In genomic region chr4:2061208-2062131, GRCh38 we compare ENCODE assay signal across 20 cellular contexts. TPM values are rescaled to one million over a fixed set of nuclear protein-coding genes. Genes with fewer than 3 reads are reported as not detected.
A peak's percentile ranks its signal among the peaks of the same experiment; 100 is the strongest.
DNase-seq lines count a peak whose midpoint lies in the region; ATAC-seq, FAIRE-seq and TF ChIP-seq lines count a peak whose summit lies in the region.
"Had no signal": no experiment of that assay in that cellular context is flagged by ENCODE, and none has a peak within 500 bp of the region (broad histone marks: within the 10 kb centered on the region; RNA-seq: fewer than 3 reads in every experiment).

No MANE protein-coding gene starts in this region.

- no peaks in the 10 kb centered on the region for H3K9me3 Mint-ChIP-seq in activated naive CD4-positive, alpha-beta T cell treated with anti-CD3 and anti-CD28 coated beads, Interleukin-2, amount 50 U/mL, for 24 hours
- H3K9me3 Mint-ChIP-seq: activated T-helper 17 cell treated with anti-CD3 and anti-CD28 coated beads, Interleukin-2, amount 50 U/mL, for 72 hours; stimulated activated naive B cell treated with anti-CD40 and anti-IgM and Interleukin-4, amounts not matched to agents 10 μg/mL and 1 μg/mL and 100 μg/mL, for 72 hours; T-helper 2 cell treated with Interferon-gamma antibody and Interleukin-4, amounts not matched to agents 5 μg/mL and 100 μg/mL, for 36 hours had no signal

- H3K4me3 Mint-ChIP-seq in activated naive CD4-positive, alpha-beta T cell treated with anti-CD3 and anti-CD28 coated beads, Interleukin-2, amount 50 U/mL, for 24 hours: peak overlapping the region; percentile 7
- H3K4me3 Mint-ChIP-seq: activated T-helper 17 cell treated with anti-CD3 and anti-CD28 coated beads, Interleukin-2, amount 50 U/mL, for 72 hours; stimulated activated naive B cell treated with anti-CD40 and anti-IgM and Interleukin-4, amounts not matched to agents 10 μg/mL and 1 μg/mL and 100 μg/mL, for 72 hours; T-helper 2 cell treated with Interferon-gamma antibody and Interleukin-4, amounts not matched to agents 5 μg/mL and 100 μg/mL, for 36 hours had no signal

- H3K79me2 ChIP-seq in K562 (ENCODE audit: control insufficient read depth, insufficient read depth, low read length): no peaks in the 10 kb centered on the region

- TSS peak; percentile 35 for BruUV-seq in K562 (replicated peaks; lab: Mats Ljungman, UMichigan)

- H3K27ac ChIP-seq in K562 (ENCODE audit: extremely low read depth, low read depth, low read length) (no peak overlapping the region), layer of hippocampus (ENCODE audit: low read depth, low read length) (peak overlapping the region; percentile 68), substantia nigra (ENCODE audit: low read depth, low read length, poor library complexity, severe bottlenecking) (peak overlapping the region; percentile 55), Peyer's patch (no peak overlapping the region)
- H3K27ac ChIP-seq: foreskin keratinocyte, sigmoid colon had no signal

- peaks cover 14% of the 10 kb centered on the region for H3K27me3 Mint-ChIP-seq in activated naive CD4-positive, alpha-beta T cell treated with anti-CD3 and anti-CD28 coated beads, Interleukin-2, amount 50 U/mL, for 24 hours

- H3K9me3 ChIP-seq in K562 (replicated peaks; ENCODE audit: control insufficient read depth, insufficient read depth, low read depth, low read length) (no peaks in the 10 kb centered on the region), Peyer's patch (no peaks in the 10 kb centered on the region)
- H3K9me3 ChIP-seq: sigmoid colon had no signal

- no peak overlapping the region for H3K4me3 ChIP-seq in K562
- H3K4me3 ChIP-seq in Peyer's patch: no peak overlapping the region
- H3K4me3 ChIP-seq: sigmoid colon had no signal

- H3K4me1 Mint-ChIP-seq in activated naive CD4-positive, alpha-beta T cell treated with anti-CD3 and anti-CD28 coated beads, Interleukin-2, amount 50 U/mL, for 24 hours: no peaks in the 10 kb centered on the region
- H3K4me1 Mint-ChIP-seq: activated T-helper 17 cell treated with anti-CD3 and anti-CD28 coated beads, Interleukin-2, amount 50 U/mL, for 72 hours had no signal

- no peak for TF ChIP-seq POLR2A in K562 (conservative IDR thresholded peaks at IDR 0.05)
- TF ChIP-seq POLR2A in Peyer's patch (IDR thresholded peaks at IDR 0.05): no peak

- TF ChIP-seq CTCF in K562 (IDR thresholded peaks at IDR 0.05 in 2 of 3, conservative IDR thresholded peaks at IDR 0.05 in 1 of 3; ENCODE audit: insufficient read depth in 2 of 3, low read depth in 1 of 3, low read length in 3 of 3): no peak
- no peak for TF ChIP-seq CTCF in Peyer's patch (IDR thresholded peaks at IDR 0.05)

- in situ Hi-C loops in K562 (cut with MboI): no loop called here

- no peak for DNase-seq in activated naive CD4-positive, alpha-beta T cell (lab: John Stamatoyannopoulos, UW)
- DNase-seq in K562 (ENCODE audit: extremely low read depth in 1 of 4, low spot score in 3 of 4): no peak
- DNase-seq in substantia nigra (lab: John Stamatoyannopoulos, UW): no peak
- DNase-seq in Peyer's patch: no peak
- DNase-seq in KG1 (lab: John Stamatoyannopoulos, UW): no peak
- DNase-seq: ACHN; activated CD4-positive, alpha-beta T cell treated with anti-CD3 and anti-CD28 coated beads, Interleukin-2, amount 50 U/mL, for 1 hour; Calu3; kidney glomerular epithelial cell; NCI-H187; NCI-H748 treated with DMSO at 0.1 percent for 48 hours; sigmoid colon; stimulated activated naive B cell treated with anti-CD40 and anti-IgM and Interleukin-4, amounts not matched to agents 10 μg/mL and 1 μg/mL and 100 μg/mL, for 72 hours had no signal

- ATAC-seq in K562: no peak
- ATAC-seq in HG03095 (IDR thresholded peaks at IDR 0.05; ENCODE audit: unreplicated experiment): no peak
- ATAC-seq: activated T-helper 17 cell treated with anti-CD3 and anti-CD28 coated beads, Interleukin-2, amount 50 U/mL, for 72 hours; stimulated activated naive B cell treated with anti-CD40 and anti-IgM and Interleukin-4, amounts not matched to agents 10 μg/mL and 1 μg/mL and 100 μg/mL, for 72 hours had no signal

- intact Hi-C loops in K562 (cut with micrococcal nuclease): no loop called here

- 79% methylated on average over 22 of the region's 40 CpGs for WGBS in K562 (ENCODE audit: insufficient coverage, low coverage, missing lambda C conversion rate)

- no peak for TF ChIP-seq RAD21 in K562 (CRISPR knock-in tag; conservative IDR thresholded peaks at IDR 0.05 in 1 of 2, IDR thresholded peaks at IDR 0.05 in 1 of 2)

- no peaks in the 10 kb centered on the region for H3K9me1 ChIP-seq in K562 (ENCODE audit: control insufficient read depth, insufficient read depth, low read length)

- no peak for FAIRE-seq in K562 (lab: Jason Lieb, UNC)
- FAIRE-seq: endometrium had no signal

- H2AFZ ChIP-seq in K562 (ENCODE audit: low read depth, low read length): no peak overlapping the region

- no peak for TF ChIP-seq EP300 in K562 (IDR thresholded peaks at IDR 0.05; ENCODE audit: low read length)

- no peaks in the 10 kb centered on the region for H3K36me3 Mint-ChIP-seq in activated naive CD4-positive, alpha-beta T cell treated with anti-CD3 and anti-CD28 coated beads, Interleukin-2, amount 50 U/mL, for 24 hours
- H3K36me3 Mint-ChIP-seq: stimulated activated naive B cell treated with anti-CD40 and anti-IgM and Interleukin-4, amounts not matched to agents 10 μg/mL and 1 μg/mL and 100 μg/mL, for 72 hours had no signal

- no peaks in the 10 kb centered on the region for H4K20me1 ChIP-seq in K562 (replicated peaks; ENCODE audit: control insufficient read depth, insufficient read depth, low read length)

- no peak overlapping the region for H3K27ac Mint-ChIP-seq in activated naive CD4-positive, alpha-beta T cell treated with anti-CD3 and anti-CD28 coated beads, Interleukin-2, amount 50 U/mL, for 24 hours
- H3K27ac Mint-ChIP-seq: activated T-helper 17 cell treated with anti-CD3 and anti-CD28 coated beads, Interleukin-2, amount 50 U/mL, for 72 hours; stimulated activated naive B cell treated with anti-CD40 and anti-IgM and Interleukin-4, amounts not matched to agents 10 μg/mL and 1 μg/mL and 100 μg/mL, for 72 hours; T-helper 2 cell treated with Interferon-gamma antibody and Interleukin-4, amounts not matched to agents 5 μg/mL and 100 μg/mL, for 36 hours had no signal

- POLR2A ChIA-PET in K562 (lab: Yijun Ruan, JAX): interaction anchor here (0.6 to 1.9 kb wide), 5 partner anchors 9 to 408 kb away, joined by 3 to 9 read pairs (median 3); partner anchors contain the start of gene RNF4

- H3K9ac ChIP-seq in K562 (ENCODE audit: insufficient read depth in 1 of 2, low read depth in 2 of 2, low read length in 2 of 2): peak overlapping the region in 1 of 2 experiments; percentile 28; a peak in 2 of 4 replicates

- peaks cover 3% of the 10 kb centered on the region; the same call in 1 of the 3 replicates for H3K36me3 ChIP-seq in K562 (ENCODE audit: control insufficient read depth, insufficient read depth, low read length)
- H3K36me3 ChIP-seq in Peyer's patch: no peaks in the 10 kb centered on the region
- H3K36me3 ChIP-seq: sigmoid colon had no signal

- CTCF ChIA-PET in K562 (lab: Yijun Ruan, JAX; ENCODE audit: low intra/inter-chr PET ratio): no interaction called here

- peaks cover 2 to 70% of the 10 kb centered on the region in 2 experiments; a peak in 3 of 5 replicates for H3K4me1 ChIP-seq in K562 (replicated peaks in 1 of 2; ENCODE audit: control insufficient read depth in 2 of 2, insufficient read depth in 2 of 2, low read length in 2 of 2)
- peaks cover 0 to 21% (median 9%) of the 10 kb centered on the region in 4 donors for H3K4me1 ChIP-seq in Peyer's patch
- H3K4me1 ChIP-seq: foreskin keratinocyte had no signal

- no peaks in the 10 kb centered on the region for H3K27me3 ChIP-seq in K562 (ENCODE audit: control insufficient read depth in 2 of 2, insufficient read depth in 2 of 2, low read length in 2 of 2)
- no peaks in the 10 kb centered on the region for H3K27me3 ChIP-seq in layer of hippocampus (ENCODE audit: control insufficient read depth, insufficient read depth, low read length)
- H3K27me3 ChIP-seq in Peyer's patch: peaks cover 0 to 26% of the 10 kb centered on the region in 2 donors

- no peak overlapping the region for H3K4me2 ChIP-seq in K562 (ENCODE audit: insufficient read depth, low read length)

RNA-seq across cellular contexts. Expression of gene NAT8L, which starts 2.3 kb away (rescaled TPM):
- 10.2 and 23.1 TPM in 2 replicates for total RNA-seq in K562 (2011; cell fraction: chromatin; rRNA removed; ENCODE audit: low replicate concordance)
- total RNA-seq in K562 (2011; cell fraction: nucleolus; rRNA removed): 12.9 and 15.8 TPM in 2 replicates
- total RNA-seq in K562 (2011; cell fraction: nucleoplasm; rRNA removed): 10.6 and 15.3 TPM in 2 replicates
- total RNA-seq in K562 (2014; rRNA removed) (3.8 and 5.3 TPM in 2 replicates), K562 (2014; rRNA removed; fragmentation: Illumina TruSeq; extraction: Trizol) (0.62 and 0.67 TPM in 2 replicates), K562 (2015; rRNA removed; fragmentation: Illumina TruSeq; extraction: Trizol) (1.5 and 1.7 TPM in 2 replicates), K562 (2021) (9.5 and 11.0 TPM in 2 replicates), Peyer's patch (under 1 TPM in 1 of 4 donors, not detected in 3; 0.27 TPM)
- polyA plus RNA-seq in K562 (2011; rRNA removed) (3.9 and 4.9 TPM in 2 replicates), K562 (2014; fragmentation: Illumina TruSeq; extraction: Trizol) (1.5 and 3.1 TPM in 2 replicates), K562 (2014; fragmentation: Nextera tagmentation; extraction: Ambion mirVana) (under 1 TPM; 0.06 to 0.07 TPM), K562 (2014; rRNA removed) (2.9 and 3.7 TPM in 2 replicates)
- 7.9 and 9.1 TPM in 2 replicates for polyA plus RNA-seq in K562 (2011; cell fraction: cytosol; rRNA removed)
- polyA plus RNA-seq in K562 (2011; cell fraction: nucleus; rRNA removed): 19.1 and 19.2 TPM in 2 replicates
- 4.7 and 7.3 TPM in 2 replicates for polyA plus RNA-seq in K562 (2012)
- polyA minus RNA-seq in K562 (2011; rRNA and poly(A)+ RNA removed): 39.8 and 58.5 TPM in 2 replicates
- 7.1 and 7.3 TPM in 2 replicates for polyA minus RNA-seq in K562 (2011; cell fraction: cytosol; rRNA and poly(A)+ RNA removed)
- polyA minus RNA-seq in K562 (2011; cell fraction: nucleus; rRNA and poly(A)+ RNA removed): 4.3 TPM in 2 replicates
- total RNA-seq: foreskin keratinocyte had no signal

RNA-seq across cellular contexts. Expression of gene NELFA, which starts 52.7 kb away (rescaled TPM):
- total RNA-seq in K562 (2011; cell fraction: chromatin; rRNA removed; ENCODE audit: low replicate concordance): 38.8 and 78.3 TPM in 2 replicates
- total RNA-seq in K562 (2011; cell fraction: nucleolus; rRNA removed): 62.0 and 74.4 TPM in 2 replicates
- total RNA-seq in K562 (2011; cell fraction: nucleoplasm; rRNA removed): 44.5 and 47.7 TPM in 2 replicates
- total RNA-seq in K562 (2014; rRNA removed) (29.1 and 33.3 TPM in 2 replicates), K562 (2014; rRNA removed; fragmentation: Illumina TruSeq; extraction: Trizol) (10.6 and 12.0 TPM in 2 replicates), K562 (2015; rRNA removed; fragmentation: Illumina TruSeq; extraction: Trizol) (16.4 and 18.9 TPM in 2 replicates), K562 (2021) (59.6 and 63.0 TPM in 2 replicates), Peyer's patch (10 to 100 TPM; 27.7 to 56.9 (median 42.8) TPM)
- polyA plus RNA-seq in K562 (2011; rRNA removed) (12.9 and 28.3 TPM in 2 replicates), K562 (2014; fragmentation: Illumina TruSeq; extraction: Trizol) (14.8 and 32.1 TPM in 2 replicates), K562 (2014; fragmentation: Nextera tagmentation; extraction: Ambion mirVana) (1 to 10 TPM in 1 of 2 experiments, under 1 TPM in 1; 0.76 to 1.4 TPM), K562 (2014; rRNA removed) (33.6 and 36.5 TPM in 2 replicates)
- 19.0 and 31.9 TPM in 2 replicates for polyA plus RNA-seq in K562 (2011; cell fraction: cytosol; rRNA removed)
- 59.7 and 83.0 TPM in 2 replicates for polyA plus RNA-seq in K562 (2011; cell fraction: nucleus; rRNA removed)
- polyA plus RNA-seq in K562 (2012): 44.5 and 46.5 TPM in 2 replicates
- polyA minus RNA-seq in K562 (2011; rRNA and poly(A)+ RNA removed): 7.8 and 9.9 TPM in 2 replicates
- polyA minus RNA-seq in K562 (2011; cell fraction: cytosol; rRNA and poly(A)+ RNA removed): 26.9 and 38.7 TPM in 2 replicates
- 48.3 and 117 TPM in 2 replicates for polyA minus RNA-seq in K562 (2011; cell fraction: nucleus; rRNA and poly(A)+ RNA removed)

Comparison
In these comparisons a context has a peak if more than half of its experiments do, and no peak if none do; other contexts are left out.
1. H3K27ac ChIP-seq: peak in layer of hippocampus (single experiment) and substantia nigra (single experiment); none in K562 (single experiment) and Peyer's patch (0 of 4).